8 cellular contexts compared by ENCODE assay signal in the genomic region with DNA sequence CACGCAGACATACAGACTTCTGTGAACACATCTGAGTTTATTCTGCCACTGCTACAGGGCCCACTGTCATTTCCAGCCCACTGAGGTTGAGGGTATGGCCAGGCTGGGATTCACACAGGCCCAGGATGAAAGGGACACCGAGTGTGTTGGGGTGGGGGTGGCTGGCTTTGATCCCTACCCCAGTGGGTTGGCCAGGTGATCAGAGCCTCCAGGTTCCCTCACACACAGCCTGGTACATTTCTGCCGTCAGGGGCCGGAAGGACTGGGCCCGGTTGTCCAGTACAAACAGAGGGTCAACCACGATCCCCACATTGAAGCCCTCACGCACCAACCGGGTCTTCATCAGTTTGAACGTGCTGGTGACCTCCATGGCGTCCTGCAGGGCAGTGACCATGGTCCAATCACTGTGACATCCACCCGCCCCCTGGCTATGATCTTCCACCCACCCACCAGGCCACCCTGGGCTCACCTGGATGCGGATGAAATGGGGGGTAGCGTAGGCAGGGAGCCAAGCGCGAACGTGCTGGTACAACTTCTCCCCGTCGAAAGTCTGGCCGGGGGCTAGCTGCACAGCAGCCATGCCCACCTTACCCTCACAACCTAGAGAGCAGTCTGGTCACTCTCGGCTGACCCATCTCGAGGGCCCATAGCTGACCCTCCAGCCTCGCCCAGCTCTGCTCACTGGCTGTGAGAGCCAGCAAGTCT. TPM values are rescaled to one million over a fixed set of nuclear protein-coding genes. Genes with fewer than 3 reads are reported as not detected.
DNase-seq lines count a peak whose midpoint lies in the region; ATAC-seq and TF ChIP-seq lines count a peak whose summit lies in the region.

No MANE protein-coding gene starts in this region.

- H3K9me3 ChIP-seq in BLaER1 (no peaks in the 10 kb centered on the region), IMR-90 (ENCODE audit: control insufficient read depth, insufficient read depth, low read length) (no peaks in the 10 kb centered on the region)
- H3K9me3 ChIP-seq in naive thymus-derived CD4-positive, alpha-beta T cell (ENCODE audit: control insufficient read depth in 2 of 3, low read length in 3 of 3): no peaks in the 10 kb centered on the region

- ATAC-seq in IMR-90 (ENCODE audit: low read depth): no peak
- no peak for ATAC-seq in naive thymus-derived CD4-positive, alpha-beta T cell
- no peak for ATAC-seq in HG03457 (IDR thresholded peaks at IDR 0.05; ENCODE audit: unreplicated experiment)

- H3K79me1 ChIP-seq in IMR-90 (ENCODE audit: low read depth in 1 of 2, low read length in 2 of 2): peaks cover 6 to 11% of the 10 kb centered on the region in 2 experiments

- no peaks in the 10 kb centered on the region for H4K20me1 ChIP-seq in BLaER1
- H4K20me1 ChIP-seq in IMR-90 (ENCODE audit: insufficient read depth, low read length): no peaks in the 10 kb centered on the region

- no peak overlapping the region for H2BK120ac ChIP-seq in IMR-90 (ENCODE audit: low read depth, low read length)

- H4K91ac ChIP-seq in IMR-90 (ENCODE audit: insufficient read depth, low read depth, low read length): peak overlapping the region; percentile 4; the same call in 1 of the 2 replicates

- no TSS peak for BruUV-seq in IMR-90 (replicated peaks; lab: Mats Ljungman, UMichigan)

- no peak overlapping the region for H3K23ac ChIP-seq in IMR-90 (ENCODE audit: low read depth, low read length)

- peaks cover 14% of the 10 kb centered on the region for H3K9me1 ChIP-seq in IMR-90 (ENCODE audit: insufficient read depth, low read length)

- H3K4ac ChIP-seq in IMR-90 (ENCODE audit: low read depth, low read length): peak overlapping the region; percentile 53; the same call in 1 of the 2 replicates

- DNase-seq in IMR-90: no peak
- no peak for DNase-seq in naive thymus-derived CD4-positive, alpha-beta T cell
- no peak for DNase-seq in NCI-H1092 treated with DMSO at 0.1 percent for 48 hours (lab: John Stamatoyannopoulos, UW)
- no peak for DNase-seq in NCI-H2227 treated with DMSO at 0.1 percent for 48 hours (lab: John Stamatoyannopoulos, UW)
- DNase-seq in mesenteric fat pad (ENCODE audit: low spot score): no peak

- H3K4me3 ChIP-seq in BLaER1: peak overlapping the region; percentile 69
- peak overlapping the region; percentile 53 for H3K4me3 ChIP-seq in IMR-90 (ENCODE audit: insufficient read depth, low read depth, low read length)
- peak overlapping the region; percentile 66 for H3K4me3 ChIP-seq in naive thymus-derived CD4-positive, alpha-beta T cell (ENCODE audit: low read length)

- H3K4me3 Mint-ChIP-seq in dendritic cell treated with granulocyte-macrophage colony-stimulating factor and Interleukin-4, amounts not matched to agents 40 ng/mL and 50 ng/mL, for 4 days: peak overlapping the region; percentile 79
- peak overlapping the region; percentile 88 to 98 (median 94) for H3K4me3 Mint-ChIP-seq in naive thymus-derived CD4-positive, alpha-beta T cell

- H2AK5ac ChIP-seq in IMR-90 (ENCODE audit: low read depth, low read length): peak overlapping the region; percentile 14; the same call in 1 of the 2 replicates

- 58% methylated on average over 2 of the region's 22 CpGs; no CpG with 5 or more reads in 1 of the 2 experiments for WGBS in IMR-90 (ENCODE audit: extremely low coverage in 2 of 2, insufficient read length in 1 of 2), 2 experiments

- H3K36me3 ChIP-seq in BLaER1 (no peaks in the 10 kb centered on the region), IMR-90 (ENCODE audit: control insufficient read depth, insufficient read depth, low read length) (no peaks in the 10 kb centered on the region)
- no peaks in the 10 kb centered on the region for H3K36me3 ChIP-seq in naive thymus-derived CD4-positive, alpha-beta T cell (ENCODE audit: control insufficient read depth in 2 of 3, insufficient read depth in 3 of 3, low read length in 3 of 3)

- POLR2A ChIA-PET in IMR-90 (lab: Charles Lee; ENCODE audit: unreplicated experiment): no interaction called here
- POLR2A ChIA-PET in naive thymus-derived CD4-positive, alpha-beta T cell (lab: Charles Lee): interaction anchor here (0.6 to 2.5 kb wide), 7 partner anchors 16 to 317 kb away, joined by 3 to 11 read pairs (median 4); partner anchors contain the start of genes ZBTB45 and ZNF446

- no peak overlapping the region for H2BK20ac ChIP-seq in IMR-90 (ENCODE audit: low read depth, low read length)

- H3K27ac Mint-ChIP-seq in dendritic cell treated with granulocyte-macrophage colony-stimulating factor and Interleukin-4, amounts not matched to agents 40 ng/mL and 50 ng/mL, for 4 days: peak overlapping the region; percentile 89
- peak overlapping the region; percentile 90 to 97 (median 95) for H3K27ac Mint-ChIP-seq in naive thymus-derived CD4-positive, alpha-beta T cell

- peaks cover 7% of the 10 kb centered on the region for H3K36me3 Mint-ChIP-seq in dendritic cell treated with granulocyte-macrophage colony-stimulating factor and Interleukin-4, amounts not matched to agents 40 ng/mL and 50 ng/mL, for 4 days (ENCODE audit: low read depth)
- peaks cover 0 to 13% (median 0%) of the 10 kb centered on the region in 5 donors for H3K36me3 Mint-ChIP-seq in naive thymus-derived CD4-positive, alpha-beta T cell

- H3K27me3 Mint-ChIP-seq in dendritic cell treated with granulocyte-macrophage colony-stimulating factor and Interleukin-4, amounts not matched to agents 40 ng/mL and 50 ng/mL, for 4 days: peaks cover 14% of the 10 kb centered on the region
- no peaks in the 10 kb centered on the region for H3K27me3 Mint-ChIP-seq in naive thymus-derived CD4-positive, alpha-beta T cell

- H3K14ac ChIP-seq in IMR-90 (replicated peaks; ENCODE audit: low read depth, low read length): no peak overlapping the region

- H2BK15ac ChIP-seq in IMR-90 (ENCODE audit: low read depth, low read length): no peak overlapping the region

- H3K4me2 ChIP-seq in BLaER1: peak overlapping the region; percentile 97
- H3K4me2 ChIP-seq in IMR-90 (ENCODE audit: low read depth, low read length): peak overlapping the region; percentile 90

- no peak for TF ChIP-seq CTCF in IMR-90 (conservative IDR thresholded peaks at IDR 0.05; ENCODE audit: low read depth, low read length)

- intact Hi-C loops in IMR-90 (cut with micrococcal nuclease): loop anchor here (1.0 kb wide), 2 partner anchors 21 to 111 kb away; partner anchors contain the start of genes RPS5 and ZBTB45
- intact Hi-C loops in dendritic cell treated with granulocyte-macrophage colony-stimulating factor and Interleukin-4, amounts not matched to agents 40 ng/mL and 50 ng/mL, for 4 days (cut with micrococcal nuclease): loop anchor here (1.0 kb wide), 3 partner anchors 32 to 97 kb away; partner anchors contain the start of gene ZNF324B
- intact Hi-C loops in naive thymus-derived CD4-positive, alpha-beta T cell (cut with micrococcal nuclease): loop anchor here (1.0 to 2.0 kb wide), 15 partner anchors 16 to 220 kb away; partner anchors contain the start of genes MZF1 (in 2 of the 2), TRIM28 (in 2 of the 2), ZBTB45 (in 2 of the 2) and ZNF132 (in 2 of the 2)

- no peak overlapping the region for H3K18ac ChIP-seq in IMR-90 (ENCODE audit: low read depth, low read length)

- no peak overlapping the region for H2BK5ac ChIP-seq in IMR-90 (ENCODE audit: low read depth, low read length, poor library complexity, severe bottlenecking)

- H3K9me3 Mint-ChIP-seq in dendritic cell treated with granulocyte-macrophage colony-stimulating factor and Interleukin-4, amounts not matched to agents 40 ng/mL and 50 ng/mL, for 4 days: peaks cover 25% of the 10 kb centered on the region
- H3K9me3 Mint-ChIP-seq in naive thymus-derived CD4-positive, alpha-beta T cell: peaks cover 6 to 24% (median 12%) of the 10 kb centered on the region in 11 donors

- H3K4me1 Mint-ChIP-seq in dendritic cell treated with granulocyte-macrophage colony-stimulating factor and Interleukin-4, amounts not matched to agents 40 ng/mL and 50 ng/mL, for 4 days (ENCODE audit: low read depth): peaks cover 18% of the 10 kb centered on the region
- H3K4me1 Mint-ChIP-seq in naive thymus-derived CD4-positive, alpha-beta T cell: peaks cover 8 to 32% (median 21%) of the 10 kb centered on the region in 7 donors

- TF ChIP-seq POLR2A in IMR-90 (IDR thresholded peaks at IDR 0.05; ENCODE audit: low read depth, low read length): no peak

- H2AK9ac ChIP-seq in IMR-90 (replicated peaks; ENCODE audit: low read depth, low read length, poor library complexity): peak overlapping the region; percentile 71

- in situ Hi-C loops in IMR-90 (cut with MboI; ENCODE audit: low sequenced_read_pairs): no loop called here

- TF ChIP-seq RAD21 in IMR-90 (IDR thresholded peaks at IDR 0.05; ENCODE audit: low read length): no peak

- dilution Hi-C loops in IMR-90 (cut with HindIII; ENCODE audit: low sequenced_read_pairs, unreplicated experiment): no loop called here

- H2AFZ ChIP-seq in IMR-90 (replicated peaks; ENCODE audit: low read length, poor library complexity): peak overlapping the region; percentile 87

- CTCF ChIA-PET in IMR-90 (lab: Yijun Ruan, JAX): no interaction called here
- CTCF ChIA-PET in naive thymus-derived CD4-positive, alpha-beta T cell (lab: Charles Lee): interaction anchor here (1.2 kb wide), 1 partner anchor 57 kb away, joined by 3 read pairs; the partner anchor contains the start of gene CHMP2A

- H3K9ac ChIP-seq in BLaER1 (peak overlapping the region; percentile 73), IMR-90 (ENCODE audit: low read depth, low read length) (0 out of 2 replicates have a peak overlapping the region, but pooled peaks have one; percentile 15)

- H3K27ac ChIP-seq in BLaER1: peak overlapping the region; percentile 67
- no peak overlapping the region; the same call in 1 of the 2 replicates for H3K27ac ChIP-seq in IMR-90 (ENCODE audit: insufficient read depth, low read length)
- H3K27ac ChIP-seq in naive thymus-derived CD4-positive, alpha-beta T cell (ENCODE audit: low read depth, low read length): peak overlapping the region; percentile 72

- H3K27me3 ChIP-seq in BLaER1 (no peaks in the 10 kb centered on the region), IMR-90 (ENCODE audit: control insufficient read depth, insufficient read depth, low read length) (no peaks in the 10 kb centered on the region)
- no peaks in the 10 kb centered on the region for H3K27me3 ChIP-seq in naive thymus-derived CD4-positive, alpha-beta T cell (ENCODE audit: control insufficient read depth in 2 of 2, insufficient read depth in 2 of 2, low read length in 2 of 2)

- H4K5ac ChIP-seq in IMR-90 (ENCODE audit: low read depth, low read length): peak overlapping the region; percentile 46

- peaks cover 27% of the 10 kb centered on the region for H3K4me1 ChIP-seq in BLaER1
- H3K4me1 ChIP-seq in IMR-90 (ENCODE audit: control insufficient read depth, insufficient read depth, low read length): peaks cover 4% of the 10 kb centered on the region; the same call in 1 of the 2 replicates
- peaks cover 12 to 15% of the 10 kb centered on the region in 2 donors for H3K4me1 ChIP-seq in naive thymus-derived CD4-positive, alpha-beta T cell (ENCODE audit: control insufficient read depth in 2 of 2, insufficient read depth in 2 of 2, low read length in 2 of 2)

- H3K56ac ChIP-seq in IMR-90 (ENCODE audit: extremely low read depth, insufficient read depth, low read length): no peak overlapping the region

- peak overlapping the region; percentile 87 to 99 for H4K8ac ChIP-seq in IMR-90 (ENCODE audit: low read depth in 2 of 2, low read length in 2 of 2)

RNA-seq across cellular contexts. Expression of gene SLC27A5, which starts 13.3 kb away (rescaled TPM):
- total RNA-seq in IMR-90 (2012; rRNA removed): 7.5 and 7.7 TPM in 2 replicates
- polyA plus RNA-seq in IMR-90 (2012; rRNA removed): 11.2 and 13.5 TPM in 2 replicates
- polyA plus RNA-seq in IMR-90 (2012; cell fraction: cytosol; rRNA removed): 14.8 and 23.8 TPM in 2 replicates
- polyA plus RNA-seq in IMR-90 (2012; cell fraction: nucleus; rRNA removed; ENCODE audit: low replicate concordance): 4.3 and 6.5 TPM in 2 replicates
- 10 to 100 TPM in 3 of 5 experiments, 1 to 10 TPM in 2; 5.9 to 14.1 (median 12.6) TPM for total RNA-seq in naive thymus-derived CD4-positive, alpha-beta T cell
- polyA plus RNA-seq in naive thymus-derived CD4-positive, alpha-beta T cell: 10 to 100 TPM; 18.4 to 26.9 TPM
- total RNA-seq in mesenteric fat pad: 6.5 TPM

RNA-seq across cellular contexts. Expression of gene ZBTB45, which starts 21.1 kb away (rescaled TPM):
- 1.4 TPM in 2 replicates for total RNA-seq in IMR-90 (2012; rRNA removed)
- 9.7 and 13.5 TPM in 2 replicates for polyA plus RNA-seq in IMR-90 (2012; rRNA removed)
- polyA plus RNA-seq in IMR-90 (2012; cell fraction: cytosol; rRNA removed): 9.5 and 13.5 TPM in 2 replicates
- polyA plus RNA-seq in IMR-90 (2012; cell fraction: nucleus; rRNA removed; ENCODE audit: low replicate concordance): 13.1 and 26.4 TPM in 2 replicates
- total RNA-seq in naive thymus-derived CD4-positive, alpha-beta T cell: 10 to 100 TPM in 3 of 5 experiments, 1 to 10 TPM in 2; 9.8 to 19.2 (median 17.0) TPM
- 1 to 10 TPM; 5.1 to 6.5 TPM for polyA plus RNA-seq in naive thymus-derived CD4-positive, alpha-beta T cell
- 11.8 TPM for total RNA-seq in mesenteric fat pad

RNA-seq across cellular contexts. Expression of gene ZNF446, which starts 22.3 kb away (rescaled TPM):
- total RNA-seq in IMR-90 (2012; rRNA removed) (3.9 and 4.8 TPM in 2 replicates), mesenteric fat pad (5.6 TPM)
- 6.9 and 7.5 TPM in 2 replicates for polyA plus RNA-seq in IMR-90 (2012; rRNA removed)
- polyA plus RNA-seq in IMR-90 (2012; cell fraction: cytosol; rRNA removed): 4.6 and 7.2 TPM in 2 replicates
- polyA plus RNA-seq in IMR-90 (2012; cell fraction: nucleus; rRNA removed; ENCODE audit: low replicate concordance): 17.1 and 41.8 TPM in 2 replicates
- total RNA-seq in naive thymus-derived CD4-positive, alpha-beta T cell: 10 to 100 TPM in 4 of 5 experiments, 1 to 10 TPM in 1; 9.5 to 20.0 (median 15.1) TPM
- polyA plus RNA-seq in naive thymus-derived CD4-positive, alpha-beta T cell: 1 to 10 TPM; 3.2 to 6.0 TPM

RNA-seq across cellular contexts. Expression of gene ZNF324, which starts 31.6 kb away (rescaled TPM):
- total RNA-seq in IMR-90 (2012; rRNA removed): 6.6 and 6.9 TPM in 2 replicates
- polyA plus RNA-seq in IMR-90 (2012; rRNA removed): 5.6 and 6.0 TPM in 2 replicates
- polyA plus RNA-seq in IMR-90 (2012; cell fraction: cytosol; rRNA removed): 2.8 and 4.8 TPM in 2 replicates
- 10.3 and 19.3 TPM in 2 replicates for polyA plus RNA-seq in IMR-90 (2012; cell fraction: nucleus; rRNA removed; ENCODE audit: low replicate concordance)
- 10 to 100 TPM; 14.2 to 28.0 (median 23.4) TPM for total RNA-seq in naive thymus-derived CD4-positive, alpha-beta T cell
- 10 to 100 TPM in 1 of 2 donors, 1 to 10 TPM in 1; 9.3 to 20.8 TPM for polyA plus RNA-seq in naive thymus-derived CD4-positive, alpha-beta T cell
- total RNA-seq in mesenteric fat pad: 6.7 TPM

RNA-seq across cellular contexts. Expression of gene TRIM28, which starts 45.4 kb away (rescaled TPM):
- total RNA-seq in IMR-90 (2012; rRNA removed): 313 and 349 TPM in 2 replicates
- 465 and 964 TPM in 2 replicates for polyA plus RNA-seq in IMR-90 (2012; rRNA removed)
- 339 TPM in 2 replicates for polyA plus RNA-seq in IMR-90 (2012; cell fraction: cytosol; rRNA removed)
- polyA plus RNA-seq in IMR-90 (2012; cell fraction: nucleus; rRNA removed; ENCODE audit: low replicate concordance): 522 and 1,051 TPM in 2 replicates
- 100 to 1,000 TPM; 396 to 564 (median 435) TPM for total RNA-seq in naive thymus-derived CD4-positive, alpha-beta T cell
- polyA plus RNA-seq in naive thymus-derived CD4-positive, alpha-beta T cell: 10 to 100 TPM; 55.3 to 88.8 TPM
- total RNA-seq in mesenteric fat pad: 185 TPM
